In the genomic region with DNA sequence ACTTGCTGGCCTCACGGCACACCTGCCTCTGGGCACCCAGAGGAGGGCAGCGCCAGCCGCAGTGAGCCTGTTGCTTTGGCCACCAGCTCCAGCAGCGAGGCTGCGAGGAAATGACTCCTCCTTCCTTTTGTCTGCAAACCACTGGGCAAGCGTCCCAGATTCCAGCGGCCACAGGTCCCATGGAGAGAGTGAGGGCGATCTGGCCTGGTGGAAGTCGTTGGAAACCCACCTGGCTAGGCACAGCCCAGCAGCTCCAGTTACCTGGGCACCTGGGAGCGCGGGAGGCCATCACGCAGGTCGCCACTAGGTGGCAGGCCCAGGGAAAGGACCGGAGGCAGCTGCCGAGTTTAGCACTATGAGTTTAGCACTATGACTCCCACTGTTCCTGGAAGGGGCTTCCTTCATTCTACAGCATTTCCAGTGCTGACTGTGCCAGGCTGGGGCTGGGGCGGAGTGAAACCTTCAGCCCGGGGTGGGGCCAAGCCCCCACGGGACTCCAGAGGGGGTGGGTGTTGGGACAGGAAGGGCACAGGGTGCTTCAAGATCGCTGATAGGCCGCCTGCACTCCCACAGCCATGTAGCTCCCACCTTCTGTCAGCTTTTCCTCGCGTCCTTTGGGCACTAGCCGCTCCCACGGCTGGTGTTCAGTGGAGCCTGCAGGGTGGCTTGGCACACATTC, we compare ENCODE assay signal across 8 cellular contexts. TPM values are rescaled to one million over a fixed set of nuclear protein-coding genes. Genes with fewer than 3 reads are reported as not detected.
DNase-seq lines count a peak whose midpoint lies in the region; ATAC-seq and TF ChIP-seq lines count a peak whose summit lies in the region.

No MANE protein-coding gene starts in this region.

- ATAC-seq in GM19463 (IDR thresholded peaks at IDR 0.05; ENCODE audit: unreplicated experiment) (no peak), HG03097 (IDR thresholded peaks at IDR 0.05; ENCODE audit: low FRiP score, unreplicated experiment) (no peak)

- no peak overlapping the region for H3K27ac ChIP-seq in Peyer's patch

- H3K4me3 ChIP-seq in Peyer's patch, result peak overlapping the region in 2 of 4 donors; percentile 20 to 22

- DNase-seq in COR-L47 (lab: John Stamatoyannopoulos, UW) (peak; percentile 91), HPDE6-E6E7 (ENCODE audit: extremely low spot score) (peak; percentile 84), Peyer's patch (peak; percentile 62 to 89 (median 87)), activated T-helper 1 cell treated with Interleukin-2 at 50 U/mL for 16 hours (ENCODE audit: low read depth) (peak; percentile 55), germinal center (ENCODE audit: low spot score) (peak; percentile 79)
- DNase-seq in stimulated activated CD4-positive, alpha-beta T cell treated with anti-CD3 and anti-CD28 coated beads, Interleukin-12 subunit alpha, Interleukin-12 subunit beta, amount 100 ng/mL, for 4 hours, result peak; percentile 69

- peaks cover 7 to 63% (median 36%) of the 10 kb centered on the region in 4 donors for H3K4me1 ChIP-seq in Peyer's patch

- TF ChIP-seq POLR2A in Peyer's patch (IDR thresholded peaks at IDR 0.05), result no peak

- H3K36me3 ChIP-seq in Peyer's patch, result no peaks in the 10 kb centered on the region

- H3K9me3 ChIP-seq in Peyer's patch, result peaks cover 0 to 3% (median 0%) of the 10 kb centered on the region in 4 donors

- TF ChIP-seq CTCF in Peyer's patch (IDR thresholded peaks at IDR 0.05), result peak; percentile 24 to 81 (median 75)

- H3K27me3 ChIP-seq in Peyer's patch, result peaks cover 0 to 44% of the 10 kb centered on the region in 2 donors

RNA-seq across cellular contexts. Expression of gene ESPN, which starts 1.1 kb away (rescaled TPM):
- 100 to 1,000 TPM in 3 of 4 donors, 10 to 100 TPM in 1; 17.3 to 390 (median 306) TPM for total RNA-seq in Peyer's patch

RNA-seq across cellular contexts. Expression of gene HES2, which starts 3.7 kb away (rescaled TPM):
- 10 to 100 TPM in 1 of 4 donors, 1 to 10 TPM in 3; 2.5 to 15.9 (median 5.2) TPM for total RNA-seq in Peyer's patch

RNA-seq across cellular contexts. Expression of gene ACOT7, which starts 29.9 kb away (rescaled TPM):
- 10 to 100 TPM; 38.4 to 93.2 (median 67.1) TPM for total RNA-seq in Peyer's patch

RNA-seq across cellular contexts. Expression of gene TNFRSF25, which starts 42.5 kb away (rescaled TPM):
- total RNA-seq in Peyer's patch, result 10 to 100 TPM; 31.0 to 88.4 (median 61.5) TPM
